ENCODE assay signal across 8 cellular contexts in the genomic region with DNA sequence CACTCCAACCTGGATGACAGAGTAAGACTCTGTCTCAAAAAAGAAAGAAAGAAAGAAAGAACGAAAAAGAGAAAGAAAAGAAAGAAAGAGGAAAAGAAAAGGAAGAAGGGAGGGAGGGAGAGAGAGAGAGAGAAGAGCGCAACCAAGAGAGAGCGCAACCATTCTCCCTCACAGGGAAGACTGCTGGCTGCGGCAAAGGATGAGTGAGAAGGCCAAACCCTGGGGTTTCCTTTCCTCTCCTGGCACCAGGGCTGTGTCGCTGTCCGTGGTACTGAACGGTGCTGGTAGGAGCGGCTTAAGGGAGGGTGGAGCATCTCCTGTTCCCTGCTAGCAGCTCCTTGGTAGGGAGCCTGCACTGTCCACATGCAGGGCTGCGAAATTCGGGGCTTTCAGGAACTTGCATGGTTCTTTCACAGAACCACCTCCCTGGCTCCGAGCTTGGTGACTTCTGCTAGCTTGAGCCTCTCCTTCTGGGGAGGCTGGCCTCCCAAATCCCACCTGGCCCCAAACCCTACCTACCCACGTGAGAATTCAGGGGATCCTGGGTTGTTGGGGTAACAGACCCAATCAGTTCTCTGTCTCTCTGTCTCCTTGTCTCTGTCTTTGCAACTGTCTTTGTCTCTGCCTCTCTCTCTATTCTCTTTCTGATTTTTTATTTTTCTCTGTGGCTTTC. TPM values are rescaled to one million over a fixed set of nuclear protein-coding genes. Genes with fewer than 3 reads are reported as not detected.
DNase-seq lines count a peak whose midpoint lies in the region; ATAC-seq and TF ChIP-seq lines count a peak whose summit lies in the region.

No MANE protein-coding gene starts in this region.

- H3K36me3 ChIP-seq in GM06990 (ENCODE audit: control insufficient read depth, insufficient read depth, low read length) (no peaks in the 10 kb centered on the region), NT2/D1 (ENCODE audit: insufficient read depth, insufficient read length, low read length) (no peaks in the 10 kb centered on the region)

- peak; percentile 92 for ATAC-seq in esophagus mucosa
- ATAC-seq in GM21576 (IDR thresholded peaks at IDR 0.05; ENCODE audit: unreplicated experiment), result no peak

- DNase-seq in GM06990 (ENCODE audit: extremely low read depth, insufficient read length) (peak; percentile 20), NT2/D1 (ENCODE audit: low read depth, low spot score) (peak; percentile 93), activated T-cell treated with anti-CD3 and anti-CD28 coated beads for 24 hours (ENCODE audit: low read depth) (peak; percentile 47), neural crest cell (ENCODE audit: low read depth, low spot score) (peak; percentile 98), superior temporal gyrus (ENCODE audit: extremely low spot score) (peak; percentile 45), cortex of kidney (lab: John Stamatoyannopoulos, UW) (no peak)

- H3K4me1 ChIP-seq in NT2/D1 (ENCODE audit: insufficient read depth, insufficient read length), result no peaks in the 10 kb centered on the region

- no peak overlapping the region for H3K27ac Mint-ChIP-seq in neural crest cell (ENCODE audit: unreplicated experiment)

- H3K36me3 Mint-ChIP-seq in neural crest cell (ENCODE audit: low read depth), result no peaks in the 10 kb centered on the region

- no peaks in the 10 kb centered on the region for H3K4me1 Mint-ChIP-seq in neural crest cell

- H3K4me3 Mint-ChIP-seq in neural crest cell, result no peak overlapping the region

- H3K4me3 ChIP-seq in GM06990 (replicated peaks; ENCODE audit: low read depth, low read length) (no peak overlapping the region), NT2/D1 (ENCODE audit: insufficient read length, low read depth) (no peak overlapping the region)

- H3K9ac ChIP-seq in NT2/D1 (ENCODE audit: insufficient read length, low read depth), result no peak overlapping the region

- H3K27me3 Mint-ChIP-seq in neural crest cell (ENCODE audit: low read depth), result peaks cover 30% of the 10 kb centered on the region

- peaks cover 13% of the 10 kb centered on the region for H3K9me3 ChIP-seq in NT2/D1 (ENCODE audit: insufficient read depth, low read length)

- no peak for TF ChIP-seq CTCF in GM06990 (IDR thresholded peaks at IDR 0.05; ENCODE audit: insufficient read depth, low read length, poor library complexity, severe bottlenecking)
- TF ChIP-seq CTCF in neural crest cell (conservative IDR thresholded peaks at IDR 0.05), result no peak

- no peaks in the 10 kb centered on the region for H3K27me3 ChIP-seq in GM06990 (replicated peaks; ENCODE audit: control insufficient read depth, insufficient read depth, low read length)
- H3K27me3 ChIP-seq in NT2/D1 (ENCODE audit: insufficient read depth, insufficient read length), result peaks cover 19% of the 10 kb centered on the region

- H3K9me3 Mint-ChIP-seq in neural crest cell, result peaks cover 8% of the 10 kb centered on the region

RNA-seq across cellular contexts. Expression of a gene that starts 51.1 kb away (rescaled TPM):
- total RNA-seq in esophagus mucosa, result not detected
- not detected in 2 replicates for total RNA-seq in neural crest cell
